In the genomic region with DNA sequence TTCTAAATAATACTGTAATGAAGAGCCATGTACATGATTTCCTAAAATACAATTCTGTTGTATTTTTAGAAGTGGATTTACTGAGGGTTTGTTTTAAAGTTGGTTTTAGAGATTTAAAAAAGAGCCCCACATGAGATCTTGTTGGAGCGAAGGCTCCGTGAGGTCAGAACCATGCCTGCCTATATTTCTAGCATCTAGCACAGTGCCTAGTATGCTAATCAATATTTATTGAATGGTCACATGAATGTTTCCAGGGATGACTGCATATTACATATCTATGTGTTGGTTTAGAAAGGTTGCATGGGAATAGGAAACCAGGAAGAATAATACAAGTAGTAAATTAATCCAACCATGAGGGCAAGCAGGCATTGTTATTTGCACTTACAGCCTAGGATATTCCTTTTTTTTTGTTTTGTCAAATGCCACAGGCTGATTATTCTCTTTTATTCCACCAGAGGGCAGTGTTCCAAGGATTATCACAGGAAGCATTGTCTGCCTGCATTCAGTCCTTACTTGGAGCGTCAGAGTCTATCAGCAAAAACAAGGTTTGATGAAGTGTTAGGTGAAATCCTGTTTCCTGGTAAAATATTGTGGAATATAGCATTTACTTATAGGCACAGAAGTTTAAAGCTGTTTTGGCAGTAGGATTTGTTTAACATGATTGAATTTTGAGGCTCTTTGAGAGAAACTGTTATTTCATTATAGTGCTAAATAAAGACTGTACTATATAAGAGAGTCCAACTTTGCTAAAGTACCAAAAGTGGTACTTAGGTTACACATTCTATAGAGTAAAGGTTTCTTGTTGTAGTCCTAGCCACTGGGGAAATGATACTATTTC, we compare ENCODE assay signal across 8 cellular contexts. TPM values are rescaled to one million over a fixed set of nuclear protein-coding genes. Genes with fewer than 3 reads are reported as not detected.
A peak's percentile ranks its signal among the peaks of the same experiment; 100 is the strongest.
DNase-seq lines count a peak whose midpoint lies in the region; ATAC-seq, FAIRE-seq and TF ChIP-seq lines count a peak whose summit lies in the region.

No MANE protein-coding gene starts in this region.

- peak; percentile 87 for TF ChIP-seq CTCF in H9 (conservative IDR thresholded peaks at IDR 0.05)
- TF ChIP-seq CTCF in pancreas (IDR thresholded peaks at IDR 0.05), result peak; percentile 80 to 89 (median 84)

- H4K8ac ChIP-seq in H9 (replicated peaks; ENCODE audit: insufficient read length, low read depth, low read length), result no peak overlapping the region

- no peak overlapping the region for H3K23ac ChIP-seq in H9 (ENCODE audit: insufficient read length, low read depth, low read length)

- H3K9me3 Mint-ChIP-seq in H9, result no peaks in the 10 kb centered on the region
- H3K9me3 Mint-ChIP-seq in activated T-cell treated with anti-CD3 and anti-CD28 coated beads, Interleukin-2, amount 50 U/mL, for 24 hours, result no peaks in the 10 kb centered on the region

- H3K4me3 Mint-ChIP-seq in H9, result no peak overlapping the region
- no peak overlapping the region for H3K4me3 Mint-ChIP-seq in activated T-cell treated with anti-CD3 and anti-CD28 coated beads, Interleukin-2, amount 50 U/mL, for 24 hours

- H3K4me1 ChIP-seq in H9 (ENCODE audit: insufficient read depth, low read length) (no peaks in the 10 kb centered on the region), pancreas (no peaks in the 10 kb centered on the region)

- H3K4me3 ChIP-seq in pancreas, result no peak overlapping the region

- ATAC-seq in pancreas (peak; percentile 67 to 95 (median 89)), GM18867 (IDR thresholded peaks at IDR 0.05; ENCODE audit: unreplicated experiment) (no peak), GM21786 (IDR thresholded peaks at IDR 0.05; ENCODE audit: unreplicated experiment) (no peak)

- peaks cover 0 to 47% (median 25%) of the 10 kb centered on the region in 3 donors for H3K36me3 ChIP-seq in pancreas

- DNase-seq in DMS153 (lab: John Stamatoyannopoulos, UW) (peak; percentile 55), H9 (no peak), NCI-H345 (lab: John Stamatoyannopoulos, UW) (peak; percentile 49), frontal cortex (ENCODE audit: low spot score in 2 of 2) (peak; percentile 12 to 51), pancreas (peak in 1 of 6 donors; percentile 24)
- no peak for DNase-seq in activated T-cell treated with anti-CD3 and anti-CD28 coated beads, Interleukin-2, amount 50 U/mL, for 24 hours

- no peaks in the 10 kb centered on the region for H4K20me1 ChIP-seq in H9 (ENCODE audit: control insufficient read depth, insufficient read depth, insufficient read length)

- intact Hi-C loops in pancreas (cut with DNase I), result no loop called here

- no peak overlapping the region for H2BK120ac ChIP-seq in H9 (ENCODE audit: low read depth, low read length, poor library complexity, severe bottlenecking)

- no peak overlapping the region for H2AFZ ChIP-seq in H9 (ENCODE audit: low read length)

- H2AK5ac ChIP-seq in H9 (ENCODE audit: insufficient read length, low read length), result no peak overlapping the region

- no peak overlapping the region for H4K5ac ChIP-seq in H9 (ENCODE audit: insufficient read length, low read depth, low read length)

- H3K4me1 Mint-ChIP-seq in H9, result peaks cover 11 to 14% of the 10 kb centered on the region in 2 experiments
- H3K4me1 Mint-ChIP-seq in activated T-cell treated with anti-CD3 and anti-CD28 coated beads, Interleukin-2, amount 50 U/mL, for 24 hours (ENCODE audit: low read depth), result peaks cover 18% of the 10 kb centered on the region

- no peaks in the 10 kb centered on the region for H3K79me2 ChIP-seq in H9 (ENCODE audit: insufficient read depth, low read length)

- H4K91ac ChIP-seq in H9 (ENCODE audit: insufficient read length, low read depth, low read length), result no peak overlapping the region

- H3K27me3 Mint-ChIP-seq in H9 (ENCODE audit: low read depth), result no peaks in the 10 kb centered on the region
- no peaks in the 10 kb centered on the region for H3K27me3 Mint-ChIP-seq in activated T-cell treated with anti-CD3 and anti-CD28 coated beads, Interleukin-2, amount 50 U/mL, for 24 hours

- peaks cover 14 to 44% (median 43%) of the 10 kb centered on the region in 3 experiments; a peak in 6 of 7 replicates for H3K36me3 Mint-ChIP-seq in H9 (ENCODE audit: insufficient read depth in 1 of 3, low read depth in 3 of 3)
- H3K36me3 Mint-ChIP-seq in activated T-cell treated with anti-CD3 and anti-CD28 coated beads, Interleukin-2, amount 50 U/mL, for 24 hours (ENCODE audit: low read depth), result peaks cover 84% of the 10 kb centered on the region

- no peaks in the 10 kb centered on the region for H3K23me2 ChIP-seq in H9 (ENCODE audit: insufficient read length, low read depth, low read length, poor library complexity, severe bottlenecking)

- no peak overlapping the region for H3K4ac ChIP-seq in H9 (ENCODE audit: low read depth, low read length)

- no peak overlapping the region for H3K27ac ChIP-seq in H9 (ENCODE audit: insufficient read length, low read depth, low read length)
- H3K27ac ChIP-seq in pancreas, result no peak overlapping the region

- no CpG with 5 or more reads among the region's 3 CpGs for WGBS in H9 (ENCODE audit: extremely low coverage, insufficient read length, low lambda C conversion rate)
- WGBS in pancreas, 2 donors, result 59 to 62% methylated on average over 3 of the region's 3 CpGs

- H2BK20ac ChIP-seq in H9 (ENCODE audit: low read depth, low read length, poor library complexity, severe bottlenecking), result no peak overlapping the region

- H3K27me3 ChIP-seq in H9 (ENCODE audit: insufficient read depth, low read length) (no peaks in the 10 kb centered on the region), pancreas (no peaks in the 10 kb centered on the region)

- H2BK12ac ChIP-seq in H9 (ENCODE audit: insufficient read length, low read depth, low read length), result no peak overlapping the region

- H3K27ac Mint-ChIP-seq in H9, result no peak overlapping the region
- H3K27ac Mint-ChIP-seq in activated T-cell treated with anti-CD3 and anti-CD28 coated beads, Interleukin-2, amount 50 U/mL, for 24 hours, result peak overlapping the region; percentile 69

- no peak overlapping the region for H3K9ac ChIP-seq in H9 (ENCODE audit: extremely low read depth, insufficient read length, low read length)

- H3K56ac ChIP-seq in H9 (ENCODE audit: insufficient read length, low read depth, low read length), result no peak overlapping the region

- no peak overlapping the region for H3K4me2 ChIP-seq in H9 (ENCODE audit: insufficient read depth, insufficient read length, low read length)

- H3K9me3 ChIP-seq in H9 (ENCODE audit: control insufficient read depth, low read depth, low read length), result no peaks in the 10 kb centered on the region
- H3K9me3 ChIP-seq in pancreas, result no peaks in the 10 kb centered on the region

- FAIRE-seq in frontal cortex (lab: Jason Lieb, UNC) (peak; percentile 82), pancreas (lab: Jason Lieb, UNC) (peak; percentile 87)

- H3K14ac ChIP-seq in H9 (ENCODE audit: insufficient read depth, low read length), result no peak overlapping the region

- no peak overlapping the region for H3T11ph ChIP-seq in H9 (ENCODE audit: low read length)

- H2BK15ac ChIP-seq in H9 (ENCODE audit: low read depth, low read length), result no peak overlapping the region

- no peak overlapping the region for H2BK5ac ChIP-seq in H9 (ENCODE audit: insufficient read length, low read length)

- no peaks in the 10 kb centered on the region for H3K79me1 ChIP-seq in H9 (ENCODE audit: insufficient read depth, low read depth, low read length, poor library complexity, severe bottlenecking)

- no peak overlapping the region for H3K18ac ChIP-seq in H9 (ENCODE audit: insufficient read length, low read depth, low read length)

RNA-seq across cellular contexts. Expression of gene COG3, which starts 46.8 kb away (rescaled TPM):
- total RNA-seq in H9 (2021) (15.6 and 16.5 TPM in 2 replicates), frontal cortex (43.6 TPM), pancreas (10 to 100 TPM; 16.4 to 19.9 (median 18.7) TPM)
- polyA plus RNA-seq in pancreas, result 10 to 100 TPM; 15.0 to 19.4 TPM

Comparison
In these comparisons a context has a peak if more than half of its experiments do, and no peak if none do; other contexts are left out.
1. DNase-seq: peak in DMS153 (single experiment), NCI-H345 (single experiment) and frontal cortex (2 of 2); none in H9 (single experiment) and activated T-cell treated with anti-CD3 and anti-CD28 coated beads, Interleukin-2, amount 50 U/mL, for 24 hours (single experiment).
2. ATAC-seq: peak in pancreas (4 of 4); none in GM18867 (single experiment) and GM21786 (single experiment).